8 cellular contexts compared by ENCODE assay signal in the genomic region with DNA sequence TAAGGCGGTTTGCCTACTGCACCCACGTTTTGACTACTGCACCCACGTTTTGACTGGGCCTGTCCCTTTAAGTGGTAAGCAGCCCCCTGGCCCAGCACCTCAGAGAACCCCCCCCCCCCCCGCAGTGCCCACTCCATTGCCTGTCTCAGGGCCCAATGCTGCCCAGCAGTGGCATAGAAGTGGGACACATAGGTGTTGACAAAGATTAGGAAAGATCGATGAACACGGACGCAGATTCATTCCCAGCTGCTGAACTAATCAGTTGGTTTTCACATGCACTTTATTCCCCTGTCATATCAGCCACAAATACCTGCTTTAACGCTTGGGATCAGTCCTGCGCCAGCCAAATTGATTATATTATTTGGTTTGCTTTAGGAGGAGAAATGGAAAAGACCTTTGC.
"Had no signal": no experiment of that assay in that cellular context is flagged by ENCODE, and none has a peak within 500 bp of the region (broad histone marks: within the 10 kb centered on the region; RNA-seq: fewer than 3 reads in every experiment).

No MANE protein-coding gene starts in this region.

- H3K4me3 ChIP-seq: GM12878 had no signal

- DNase-seq: GDM1, GF-D8 had no signal

- ATAC-seq: GM12878 had no signal

- FAIRE-seq: G401.6, GM12878, GM12891, GM12892, GM18507, GM19239 had no signal
